Comparison of ENCODE assay signal across 21 cellular contexts in genomic region chr10:116466715-116467422, GRCh38. TPM values are rescaled to one million over a fixed set of nuclear protein-coding genes. Genes with fewer than 3 reads are reported as not detected.
A peak's percentile ranks its signal among the peaks of the same experiment; 100 is the strongest.
DNase-seq lines count a peak whose midpoint lies in the region; ATAC-seq and TF ChIP-seq lines count a peak whose summit lies in the region.
"Had no signal": no experiment of that assay in that cellular context is flagged by ENCODE, and none has a peak within 500 bp of the region (broad histone marks: within the 10 kb centered on the region; RNA-seq: fewer than 3 reads in every experiment).

No MANE protein-coding gene starts in this region.

- peaks cover 57% of the 10 kb centered on the region for H3K36me3 ChIP-seq in mammary epithelial cell (ENCODE audit: insufficient read depth, low read length)
- H3K36me3 ChIP-seq in breast epithelium, result no peaks in the 10 kb centered on the region
- no peaks in the 10 kb centered on the region for H3K36me3 ChIP-seq in neural progenitor cell

- H3K4me1 ChIP-seq in mammary epithelial cell (ENCODE audit: insufficient read depth, low read length), result peaks cover 15% of the 10 kb centered on the region
- no peaks in the 10 kb centered on the region for H3K4me1 ChIP-seq in breast epithelium
- H3K4me1 ChIP-seq in neural progenitor cell, result no peaks in the 10 kb centered on the region
- H3K4me1 ChIP-seq: A549 had no signal

- H3K27ac ChIP-seq in mammary epithelial cell (ENCODE audit: insufficient read depth, low read depth, low read length), result peak overlapping the region; percentile 15
- no peak overlapping the region for H3K27ac ChIP-seq in breast epithelium
- no peak overlapping the region for H3K27ac ChIP-seq in neural progenitor cell
- H3K27ac ChIP-seq: 22Rv1, A549, C4-2B had no signal

- no TSS peak for BruUV-seq in mammary epithelial cell (replicated peaks; lab: Mats Ljungman, UMichigan)

- DNase-seq in mammary epithelial cell (peak; percentile 26), breast epithelium (ENCODE audit: low spot score in 2 of 2) (no peak), endothelial cell (ENCODE audit: low spot score) (peak; percentile 5), neural progenitor cell (ENCODE audit: low spot score) (no peak), D341Med (ENCODE audit: low spot score) (no peak), osteocyte (ENCODE audit: extremely low spot score, unreplicated experiment) (no peak)
- DNase-seq: AML-193; Caco-2; CD4-positive, alpha-beta T cell; DMS153; DMS79; GDM1; HFFc6; IMR-90 had no signal

- H3K9me3 Mint-ChIP-seq in endothelial cell (ENCODE audit: unreplicated experiment) (no peaks in the 10 kb centered on the region), neural progenitor cell (no peaks in the 10 kb centered on the region), osteocyte (ENCODE audit: unreplicated experiment) (no peaks in the 10 kb centered on the region)
- H3K9me3 Mint-ChIP-seq: CD4-positive, alpha-beta T cell had no signal

- H3K79me2 ChIP-seq in mammary epithelial cell (ENCODE audit: insufficient read depth, low read length) (peaks cover 2% of the 10 kb centered on the region), neural progenitor cell (ENCODE audit: low read depth) (no peaks in the 10 kb centered on the region)

- H3K36me3 Mint-ChIP-seq in endothelial cell (ENCODE audit: low read depth, unreplicated experiment) (no peaks in the 10 kb centered on the region), neural progenitor cell (no peaks in the 10 kb centered on the region), osteocyte (ENCODE audit: unreplicated experiment) (no peaks in the 10 kb centered on the region)

- in situ Hi-C loops in mammary epithelial cell (cut with MboI; ENCODE audit: low sequenced_read_pairs in 2 of 2), result no loop called here

- peaks cover 24% of the 10 kb centered on the region for H3K4me1 Mint-ChIP-seq in endothelial cell (ENCODE audit: unreplicated experiment)
- H3K4me1 Mint-ChIP-seq in neural progenitor cell, result peaks cover 2% of the 10 kb centered on the region
- no peaks in the 10 kb centered on the region for H3K4me1 Mint-ChIP-seq in osteocyte (ENCODE audit: unreplicated experiment)

- no peak for ATAC-seq in GM18868 (IDR thresholded peaks at IDR 0.05; ENCODE audit: unreplicated experiment)
- no peak for ATAC-seq in GM19452 (IDR thresholded peaks at IDR 0.05; ENCODE audit: unreplicated experiment)
- ATAC-seq: A549, HCT116 had no signal

- H3K4me3 ChIP-seq in mammary epithelial cell (replicated peaks in 1 of 3; ENCODE audit: insufficient read depth in 1 of 3, low read depth in 2 of 3, low read length in 3 of 3) (no peak overlapping the region), breast epithelium (no peak overlapping the region), neural progenitor cell (no peak overlapping the region)
- H3K4me3 ChIP-seq: A549 had no signal

- H3K27me3 ChIP-seq in mammary epithelial cell (ENCODE audit: insufficient read depth, low read length) (no peaks in the 10 kb centered on the region), breast epithelium (no peaks in the 10 kb centered on the region), neural progenitor cell (no peaks in the 10 kb centered on the region)

- no peaks in the 10 kb centered on the region for H3F3A ChIP-seq in neural progenitor cell (ENCODE audit: low read depth)

- H2AFZ ChIP-seq in mammary epithelial cell (ENCODE audit: low read depth, low read length) (no peak overlapping the region), neural progenitor cell (replicated peaks) (peak overlapping the region; percentile 2)

- H3K27me3 Mint-ChIP-seq in endothelial cell (ENCODE audit: unreplicated experiment) (peaks cover 1% of the 10 kb centered on the region), neural progenitor cell (ENCODE audit: insufficient read depth, low read depth) (peaks cover 2% of the 10 kb centered on the region), osteocyte (ENCODE audit: unreplicated experiment) (no peaks in the 10 kb centered on the region)
- H3K27me3 Mint-ChIP-seq: CD4-positive, alpha-beta T cell had no signal

- H3K4me2 ChIP-seq in mammary epithelial cell (ENCODE audit: insufficient read depth, low read depth, low read length), result no peak overlapping the region
- H3K4me2 ChIP-seq in neural progenitor cell, result no peak overlapping the region
- H3K4me2 ChIP-seq: A549 had no signal

- dilution Hi-C loops in mammary epithelial cell (cut with HindIII; ENCODE audit: low sequenced_read_pairs), result no loop called here

- CTCF ChIA-PET in mammary epithelial cell (lab: Charles Lee; ENCODE audit: low non-redundant PET), result no interaction called here

- H3K9me3 ChIP-seq in mammary epithelial cell (replicated peaks; ENCODE audit: insufficient read depth, low read length) (no peaks in the 10 kb centered on the region), breast epithelium (no peaks in the 10 kb centered on the region), neural progenitor cell (ENCODE audit: low read depth) (no peaks in the 10 kb centered on the region)
- H3K9me3 ChIP-seq: A549, Caco-2 had no signal

- TF ChIP-seq POLR2A in breast epithelium (IDR thresholded peaks at IDR 0.05), result no peak

- 19% methylated on average over 6 of the region's 7 CpGs for WGBS in mammary epithelial cell (ENCODE audit: low coverage, missing lambda C conversion rate)

- TF ChIP-seq CTCF in mammary epithelial cell (conservative IDR thresholded peaks at IDR 0.05 in 1 of 2, IDR thresholded peaks at IDR 0.05 in 1 of 2; ENCODE audit: extremely low read depth in 1 of 2, insufficient read depth in 1 of 2, low read depth in 1 of 2, low read length in 2 of 2) (no peak), breast epithelium (IDR thresholded peaks at IDR 0.05) (no peak), endothelial cell (IDR thresholded peaks at IDR 0.05; ENCODE audit: unreplicated experiment) (no peak), neural progenitor cell (IDR thresholded peaks at IDR 0.05) (no peak), osteocyte (IDR thresholded peaks at IDR 0.05) (no peak)

- intact Hi-C loops in mammary epithelial cell (cut with micrococcal nuclease) (no loop called here), breast epithelium (cut with DNase I; ENCODE audit: low total_unique reads) (no loop called here)

- H3K9ac ChIP-seq in mammary epithelial cell (ENCODE audit: insufficient read depth, low read length) (no peak overlapping the region), neural progenitor cell (no peak overlapping the region)

- H4K20me1 ChIP-seq in mammary epithelial cell (ENCODE audit: insufficient read depth, low read length), result no peaks in the 10 kb centered on the region
- no peaks in the 10 kb centered on the region for H4K20me1 ChIP-seq in neural progenitor cell (ENCODE audit: low read depth)

- H3K4me3 Mint-ChIP-seq in endothelial cell (ENCODE audit: unreplicated experiment) (no peak overlapping the region), neural progenitor cell (no peak overlapping the region), osteocyte (ENCODE audit: unreplicated experiment) (no peak overlapping the region)
- H3K4me3 Mint-ChIP-seq: CD4-positive, alpha-beta T cell; HFFc6 had no signal

- H3K27ac Mint-ChIP-seq in endothelial cell (ENCODE audit: unreplicated experiment) (peak overlapping the region; percentile 43), neural progenitor cell (no peak overlapping the region), osteocyte (ENCODE audit: unreplicated experiment) (no peak overlapping the region)
- H3K27ac Mint-ChIP-seq: CD4-positive, alpha-beta T cell; HFFc6 had no signal

RNA-seq across cellular contexts. Expression of gene PNLIPRP3, which starts 39.2 kb away (rescaled TPM):
- total RNA-seq in mammary epithelial cell (10 to 100 TPM; 98.2 to 98.4 TPM), breast epithelium (1 to 10 TPM in 1 of 3 donors, under 1 TPM in 2; 0.29 to 2.4 (median 0.66) TPM), endothelial cell (ENCODE audit: unreplicated experiment) (not detected), neural progenitor cell (ENCODE audit: low replicate concordance) (not detected in 2 replicates), osteocyte (not detected in 2 replicates)
- 39.7 TPM for polyA plus RNA-seq in mammary epithelial cell
- 13.1 TPM for polyA minus RNA-seq in mammary epithelial cell
- total RNA-seq: Caco-2; CD4-positive, alpha-beta T cell; HFFc6; IMR-90 had no signal
- polyA plus RNA-seq: A549, BJ, IMR-90 had no signal

Comparison
In these comparisons a context has a peak if more than half of its experiments do, and no peak if none do; other contexts are left out.
1. DNase-seq: peak in mammary epithelial cell (single experiment) and endothelial cell (single experiment); none in breast epithelium (0 of 2), neural progenitor cell (single experiment), D341Med (single experiment) and osteocyte (single experiment).
2. RNA of gene PNLIPRP3, which starts 39.2 kb away (total RNA-seq): 98.2 to 98.4 TPM in mammary epithelial cell; 0.29 to 2.4 TPM in breast epithelium, not detected in endothelial cell (single experiment), not detected in neural progenitor cell and not detected in osteocyte; every median in the first group is over 10 times any median in the second.